In the genomic region with DNA sequence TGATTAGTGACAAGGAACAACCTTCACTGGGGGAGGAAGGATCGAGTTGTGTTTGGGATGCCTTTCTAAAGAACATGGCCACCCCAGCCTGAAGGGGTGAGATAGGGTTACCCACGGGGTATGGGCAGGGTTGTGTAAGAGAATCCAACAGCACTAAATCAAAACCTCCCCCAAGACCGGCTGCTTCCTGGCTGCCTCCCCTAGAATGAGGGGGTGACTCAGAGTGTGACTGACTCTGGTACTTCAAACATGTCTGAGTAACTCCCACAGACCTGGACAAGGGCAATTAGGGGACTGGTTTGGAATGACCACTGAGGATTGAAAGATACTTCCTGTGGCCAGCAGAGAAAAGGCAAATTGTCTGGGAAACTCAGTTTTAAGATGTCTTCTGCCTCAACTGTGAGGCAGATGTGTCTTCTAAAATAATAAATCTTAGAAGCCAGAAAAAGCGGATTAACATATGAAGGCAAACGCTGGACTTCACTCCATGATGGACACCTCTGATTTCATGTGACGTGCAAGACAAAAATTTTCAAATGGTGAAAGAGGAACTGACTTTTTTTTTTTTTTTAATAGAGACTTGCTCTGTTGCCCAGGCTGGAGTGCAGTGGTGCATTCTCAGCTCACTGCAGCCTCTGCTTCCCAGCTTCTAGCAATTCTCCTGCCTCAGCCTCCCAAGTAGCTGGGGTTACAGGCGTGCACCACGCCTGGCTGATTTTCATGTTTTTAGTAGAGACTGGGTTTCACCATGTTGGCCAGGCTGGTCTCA, we compare ENCODE assay signal across 10 cellular contexts. TPM values are rescaled to one million over a fixed set of nuclear protein-coding genes. Genes with fewer than 3 reads are reported as not detected.
DNase-seq lines count a peak whose midpoint lies in the region; ATAC-seq lines count a peak whose summit lies in the region.
"Had no signal": no experiment of that assay in that cellular context is flagged by ENCODE, and none has a peak within 500 bp of the region (broad histone marks: within the 10 kb centered on the region; RNA-seq: fewer than 3 reads in every experiment).

No MANE protein-coding gene starts in this region.

- no peaks in the 10 kb centered on the region for H3K79me1 ChIP-seq in mesendoderm (ENCODE audit: low read length)

- H3K79me2 ChIP-seq in mesendoderm (ENCODE audit: control insufficient read depth, insufficient read depth, low read length), result no peaks in the 10 kb centered on the region

- H3K4me3 ChIP-seq in mesendoderm (ENCODE audit: low read length), result no peak overlapping the region

- ATAC-seq in GM18498 (IDR thresholded peaks at IDR 0.05; ENCODE audit: unreplicated experiment), result peak; percentile 59
- peak; percentile 56 for ATAC-seq in HG02884 (IDR thresholded peaks at IDR 0.05; ENCODE audit: unreplicated experiment)
- ATAC-seq in HG02763 (IDR thresholded peaks at IDR 0.05; ENCODE audit: unreplicated experiment), result no peak
- ATAC-seq in GM21786 (IDR thresholded peaks at IDR 0.05; ENCODE audit: unreplicated experiment), result no peak
- ATAC-seq: T-cell had no signal

- H3K4ac ChIP-seq in mesendoderm (ENCODE audit: low read depth, low read length), result peak overlapping the region; percentile 59

- peak; percentile 15 to 49 for DNase-seq in SW 1271 (lab: John Stamatoyannopoulos, UW)
- no peak for DNase-seq in mesendoderm
- no peak for DNase-seq in NCI-H82 (lab: John Stamatoyannopoulos, UW)
- DNase-seq in activated effector memory CD4-positive, alpha-beta T cell treated with Interleukin-2 at 50 U/mL for 16 hours, result no peak
- DNase-seq: activated naive CD8-positive, alpha-beta T cell treated with anti-CD3 and anti-CD28 coated beads, Interleukin-2, amount 10 ng/mL, durations not matched to agents 7 days and 5 days; T-cell had no signal

- no peak overlapping the region for H2BK15ac ChIP-seq in mesendoderm (replicated peaks; ENCODE audit: low read depth)

- no peaks in the 10 kb centered on the region for H3K27me3 ChIP-seq in mesendoderm (ENCODE audit: insufficient read depth, low read length, poor library complexity)

- H3K56ac ChIP-seq in mesendoderm (ENCODE audit: low read length), result no peak overlapping the region

- no peak overlapping the region for H3K9ac ChIP-seq in mesendoderm (ENCODE audit: low read length)

- peaks cover 7% of the 10 kb centered on the region for H3K4me1 ChIP-seq in mesendoderm (ENCODE audit: control insufficient read depth, low read depth, low read length)

- no peak overlapping the region for H2BK120ac ChIP-seq in mesendoderm (ENCODE audit: low read depth, low read length)

- no CpG with 5 or more reads among the region's 8 CpGs for WGBS in mesendoderm (ENCODE audit: extremely low coverage, insufficient coverage, low lambda C conversion rate)

- no peak overlapping the region for H3K27ac ChIP-seq in mesendoderm (ENCODE audit: low read depth, low read length)

- H3K36me3 ChIP-seq in mesendoderm (ENCODE audit: control insufficient read depth, insufficient read depth, low read length), result no peaks in the 10 kb centered on the region

- no peak overlapping the region for H4K8ac ChIP-seq in mesendoderm (ENCODE audit: low read depth, low read length)

- no peak overlapping the region for H2AK5ac ChIP-seq in mesendoderm (ENCODE audit: low read length)

- no peak overlapping the region for H3K4me2 ChIP-seq in mesendoderm (ENCODE audit: low read length)

- H3K23ac ChIP-seq in mesendoderm (ENCODE audit: low read length), result no peak overlapping the region

- peak overlapping the region; percentile 69 for H3K18ac ChIP-seq in mesendoderm (ENCODE audit: low read length)

- no peak overlapping the region for H4K5ac ChIP-seq in mesendoderm (ENCODE audit: low read length)

- H2BK5ac ChIP-seq in mesendoderm (ENCODE audit: low read length), result no peak overlapping the region

RNA-seq across cellular contexts. Expression of a gene that starts 6.8 kb away (rescaled TPM):
- polyA plus RNA-seq in mesendoderm (2013, experiment 1 of 2), result 39.3 TPM
- 38.7 TPM for polyA plus RNA-seq in mesendoderm (2013, experiment 2 of 2)

RNA-seq across cellular contexts. Expression of a gene that starts 44.8 kb away (rescaled TPM):
- 51.8 TPM for polyA plus RNA-seq in mesendoderm (2013, experiment 1 of 2)
- polyA plus RNA-seq in mesendoderm (2013, experiment 2 of 2), result 53.5 TPM

Comparison
In these comparisons a context has a peak if more than half of its experiments do, and no peak if none do; other contexts are left out.
1. ATAC-seq: peak in GM18498 (single experiment) and HG02884 (single experiment); none in HG02763 (single experiment) and GM21786 (single experiment).
2. DNase-seq: peak in SW 1271 (2 of 2); none in mesendoderm (single experiment), NCI-H82 (single experiment) and activated effector memory CD4-positive, alpha-beta T cell treated with Interleukin-2 at 50 U/mL for 16 hours (single experiment).